ENCODE assay signal across 8 cellular contexts in genomic region chr16:49441366-49441780, GRCh38.
A peak's percentile ranks its signal among the peaks of the same experiment; 100 is the strongest.
DNase-seq lines count a peak whose midpoint lies in the region; ATAC-seq and TF ChIP-seq lines count a peak whose summit lies in the region.

No MANE protein-coding gene starts in this region.

- H2AFZ ChIP-seq in DND-41 (ENCODE audit: low read depth, low read length), result peak overlapping the region; percentile 70

- DNase-seq in DND-41, result peak; percentile 97
- peak; percentile 66 for DNase-seq in activated CD4-positive, alpha-beta T cell treated with anti-CD3 and anti-CD28 coated beads, Interleukin-2, amount 50 U/mL, for 1 hour
- no peak for DNase-seq in esophagus squamous epithelium (lab: John Stamatoyannopoulos, UW)
- peak; percentile 27 for DNase-seq in stimulated activated CD4-positive, alpha-beta T cell treated with anti-CD3 and anti-CD28 coated beads, Interleukin-12 subunit alpha, Interleukin-12 subunit beta, amount 100 ng/mL, for 4 hours
- no peak for DNase-seq in SW 1271 (lab: John Stamatoyannopoulos, UW)
- DNase-seq in cerebellar cortex (ENCODE audit: low spot score), result no peak

- peak overlapping the region; percentile 64 for H3K9ac ChIP-seq in DND-41 (ENCODE audit: low read depth, low read length)

- TF ChIP-seq POLR2A in esophagus squamous epithelium (IDR thresholded peaks at IDR 0.05), result no peak

- TF ChIP-seq CTCF in DND-41 (IDR thresholded peaks at IDR 0.05; ENCODE audit: borderline replicate concordance, extremely low read depth, low read length, poor library complexity, severe bottlenecking) (peak; percentile 89), esophagus squamous epithelium (IDR thresholded peaks at IDR 0.05) (peak in 4 of 6 experiments; percentile 15 to 33 (median 19))

- H3K27ac ChIP-seq in DND-41 (ENCODE audit: low read length), result peak overlapping the region; percentile 99
- peak overlapping the region in 1 of 4 donors; percentile 31 for H3K27ac ChIP-seq in esophagus squamous epithelium

- H3K9me3 ChIP-seq in DND-41 (ENCODE audit: insufficient read depth, low read length, severe bottlenecking) (no peaks in the 10 kb centered on the region), esophagus squamous epithelium (no peaks in the 10 kb centered on the region)

- no peaks in the 10 kb centered on the region for H3K79me2 ChIP-seq in DND-41 (ENCODE audit: insufficient read depth, low read length)

- intact Hi-C loops in esophagus squamous epithelium (cut with DNase I), result no loop called here

- 25 to 30% methylated on average over 2 to 8 of the region's 18 CpGs for WGBS in esophagus squamous epithelium, 2 donors

- H4K20me1 ChIP-seq in DND-41 (ENCODE audit: insufficient read depth, low read length), result no peaks in the 10 kb centered on the region

- H3K4me1 ChIP-seq in DND-41 (ENCODE audit: insufficient read depth, low read length) (peaks cover 52% of the 10 kb centered on the region), esophagus squamous epithelium (peaks cover 0 to 20% (median 0%) of the 10 kb centered on the region in 3 donors)

- ATAC-seq in DND-41 (ENCODE audit: insufficient read depth, low read depth) (peak; percentile 99), GM19452 (IDR thresholded peaks at IDR 0.05; ENCODE audit: unreplicated experiment) (peak; percentile 98), HG03520 (IDR thresholded peaks at IDR 0.05; ENCODE audit: unreplicated experiment) (peak; percentile 87)

- H3K4me3 ChIP-seq in DND-41 (ENCODE audit: low read depth in 1 of 2, low read length in 2 of 2), result peak overlapping the region in 1 of 2 experiments; percentile 57; a peak in 2 of 4 replicates
- H3K4me3 ChIP-seq in esophagus squamous epithelium, result peak overlapping the region in 1 of 4 donors; percentile 38

- peak overlapping the region; percentile 69 for H3K4me2 ChIP-seq in DND-41 (ENCODE audit: insufficient read depth, low read length)

- no peaks in the 10 kb centered on the region for H3K36me3 ChIP-seq in DND-41 (ENCODE audit: insufficient read depth, low read length)
- H3K36me3 ChIP-seq in esophagus squamous epithelium, result no peaks in the 10 kb centered on the region

- no peaks in the 10 kb centered on the region for H3K27me3 ChIP-seq in DND-41 (ENCODE audit: insufficient read depth, low read length, poor library complexity)
- H3K27me3 ChIP-seq in esophagus squamous epithelium, result peaks cover 0 to 11% (median 0%) of the 10 kb centered on the region in 4 donors

Comparison
In these comparisons a context has a peak if more than half of its experiments do, and no peak if none do; other contexts are left out.
1. DNase-seq: peak in DND-41 (single experiment), activated CD4-positive, alpha-beta T cell treated with anti-CD3 and anti-CD28 coated beads, Interleukin-2, amount 50 U/mL, for 1 hour (single experiment) and stimulated activated CD4-positive, alpha-beta T cell treated with anti-CD3 and anti-CD28 coated beads, Interleukin-12 subunit alpha, Interleukin-12 subunit beta, amount 100 ng/mL, for 4 hours (single experiment); none in esophagus squamous epithelium (single experiment), SW 1271 (0 of 2) and cerebellar cortex (single experiment).
2. Peak in every context shown above with its lines, with median percentiles within 50 percentile points of each other: ATAC-seq.